8 cellular contexts compared by ENCODE assay signal in the genomic region with DNA sequence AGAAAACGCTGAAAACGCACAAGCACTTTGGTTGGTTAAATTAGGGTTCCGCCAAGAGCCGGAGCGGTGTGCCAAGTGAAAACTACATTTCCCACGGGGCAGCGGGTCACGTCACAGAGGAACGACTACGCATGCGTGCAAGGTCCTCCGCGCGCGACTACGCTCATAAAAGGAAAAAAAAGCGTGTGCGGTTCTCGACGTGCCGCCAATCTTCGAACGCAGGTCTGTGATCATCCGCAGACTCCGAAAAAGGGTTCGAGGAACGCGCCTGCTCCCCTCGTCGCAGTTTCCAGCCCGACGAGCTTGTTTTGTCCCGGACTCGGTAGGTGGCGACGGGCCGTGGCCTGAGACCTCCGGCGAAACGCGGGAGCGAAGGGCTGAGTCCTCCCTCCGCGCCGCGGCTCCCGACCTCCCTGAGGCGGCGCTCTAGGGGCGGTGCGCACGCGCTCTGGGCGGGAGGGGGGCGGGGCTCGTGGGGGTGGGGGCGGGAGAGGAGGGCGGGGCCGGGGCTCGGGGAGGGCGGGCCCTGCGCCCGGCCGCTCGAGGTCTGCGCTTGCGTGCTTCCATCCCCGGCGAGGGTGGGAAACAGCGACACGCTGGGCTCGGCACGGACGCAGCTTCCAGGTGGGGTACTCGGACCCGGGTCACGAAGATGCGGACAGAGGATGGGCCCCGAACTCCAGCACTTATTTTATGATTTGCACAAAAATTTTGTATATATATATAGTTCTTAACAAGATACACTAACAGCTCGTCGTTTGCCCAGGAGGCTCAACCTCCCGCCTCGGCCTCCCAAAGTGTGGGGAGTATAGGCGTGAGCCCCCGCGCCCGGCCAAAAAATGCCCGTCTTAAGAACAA. TPM values are rescaled to one million over a fixed set of nuclear protein-coding genes. Genes with fewer than 3 reads are reported as not detected.
DNase-seq lines count a peak whose midpoint lies in the region; TF ChIP-seq lines count a peak whose summit lies in the region.

A gene (plus strand): TSS at position 145 of the 858 bp plus-strand sequence. CDS start 27,150 bp downstream, outside the sequence.

- H3K9me2 ChIP-seq in neural cell (ENCODE audit: insufficient read depth, low read length) = no peaks in the 10 kb centered on the region

- WGBS in stomach, 5 donors = 1 to 2% (median 1%) methylated on average over 61 to 84 of the region's 88 CpGs

- TF ChIP-seq EP300 in neural cell (conservative IDR thresholded peaks at IDR 0.05; ENCODE audit: poor library complexity, severe bottlenecking) (peak; percentile 83), stomach (IDR thresholded peaks at IDR 0.05) (no peak)

- H3K27ac ChIP-seq in neural cell (ENCODE audit: low read length) (peak within 1 kb of the TSS; percentile 98), stomach (peak within 1 kb of the TSS; percentile 93 to 99 (median 98))

- TF ChIP-seq RAD21 in neural cell (conservative IDR thresholded peaks at IDR 0.05) = peak; percentile 66

- peaks cover 16 to 52% (median 33%) of the 10 kb centered on the region in 4 donors for H3K4me1 ChIP-seq in stomach

- peak; percentile 75 for TF ChIP-seq CTCF in neural cell (IDR thresholded peaks at IDR 0.05; ENCODE audit: poor library complexity, severe bottlenecking)
- TF ChIP-seq CTCF in stomach (IDR thresholded peaks at IDR 0.05) = peak in 2 of 7 experiments; percentile 31 to 54

- H4K20me1 ChIP-seq in neural cell (ENCODE audit: insufficient read depth) = no peaks in the 10 kb centered on the region

- TF ChIP-seq POLR2A in stomach (IDR thresholded peaks at IDR 0.05) = peak in 2 of 4 donors; percentile 60 to 83

- in situ Hi-C loops in G401 (cut with HindIII; ENCODE audit: low sequenced_read_pairs) = no loop called here

- H3K36me3 ChIP-seq in H7 (replicated peaks; ENCODE audit: control insufficient read depth, insufficient read depth, low read length) = no peaks in the 10 kb centered on the region; the same call in 1 of the 2 replicates
- no peaks in the 10 kb centered on the region for H3K36me3 ChIP-seq in neural cell (ENCODE audit: insufficient read depth, low read length)
- peaks cover 2 to 26% (median 23%) of the 10 kb centered on the region in 4 donors for H3K36me3 ChIP-seq in stomach

- H3K79me2 ChIP-seq in neural cell (replicated peaks; ENCODE audit: insufficient read depth, low read length) = peaks cover 5% of the 10 kb centered on the region

- DNase-seq in G401 (ENCODE audit: low spot score) = peak; percentile 91
- peak; percentile 99 for DNase-seq in H7
- peak; percentile 86 for DNase-seq in M059J (ENCODE audit: low read depth)
- peak; percentile 91 for DNase-seq in SHP77 treated with DMSO at 0.1 percent for 48 hours (lab: John Stamatoyannopoulos, UW)
- DNase-seq in activated effector memory CD4-positive, alpha-beta T cell treated with anti-CD3 and anti-CD28 coated beads, Interleukin-2, amount 50 U/mL, for 16 hours = peak; percentile 97
- DNase-seq in fibroblast of the conjunctiva (ENCODE audit: low read depth) = peak; percentile 91
- peak; percentile 95 for DNase-seq in stomach

- no peaks in the 10 kb centered on the region for H3F3A ChIP-seq in neural cell (ENCODE audit: insufficient read depth, low read length, poor library complexity, severe bottlenecking)

- H3K27me3 ChIP-seq in H7 (ENCODE audit: control insufficient read depth, insufficient read depth, low read length) = no peaks in the 10 kb centered on the region
- no peaks in the 10 kb centered on the region for H3K27me3 ChIP-seq in neural cell (ENCODE audit: insufficient read depth, low read depth, low read length)
- no peaks in the 10 kb centered on the region for H3K27me3 ChIP-seq in stomach

- H3K9me3 ChIP-seq in neural cell (ENCODE audit: low read length) (no peaks in the 10 kb centered on the region), stomach (no peaks in the 10 kb centered on the region)

- H3K4me2 ChIP-seq in neural cell (ENCODE audit: low read length) = peak within 1 kb of the TSS; percentile 21

- intact Hi-C loops in stomach (cut with DNase I; ENCODE audit: low total_unique reads) = no loop called here

- H3K9ac ChIP-seq in neural cell (ENCODE audit: low read length) = peak within 1 kb of the TSS; percentile 94

- peak within 1 kb of the TSS; percentile 85 for H2AFZ ChIP-seq in neural cell (ENCODE audit: low read depth, low read length)

- H3K4me3 ChIP-seq in H7 (ENCODE audit: insufficient read depth, low read depth, low read length) = peak within 1 kb of the TSS; percentile 83
- peak within 1 kb of the TSS; percentile 82 for H3K4me3 ChIP-seq in neural cell (ENCODE audit: low read length)
- H3K4me3 ChIP-seq in stomach = peak within 1 kb of the TSS; percentile 59 to 70 (median 62)

TF ChIP-seq in neural cell, 6 proteins besides CTCF, POLR2A, EP300 and RAD21:
- TF ChIP-seq MXI1 (conservative IDR thresholded peaks at IDR 0.05; ENCODE audit: poor library complexity, severe bottlenecking) (peak; percentile 96), POLR2AphosphoS5 (IDR thresholded peaks at IDR 0.05) (peak; percentile 100), TAF1 (IDR thresholded peaks at IDR 0.05; ENCODE audit: low read depth) (peak; percentile 90), SMC3 (conservative IDR thresholded peaks at IDR 0.05; ENCODE audit: poor library complexity) (peak; percentile 69), EZH2 (IDR thresholded peaks at IDR 0.05; ENCODE audit: borderline replicate concordance, insufficient read depth, low read length, poor library complexity, severe bottlenecking) (no peak)
- TF ChIP-seq, protein P1, sequence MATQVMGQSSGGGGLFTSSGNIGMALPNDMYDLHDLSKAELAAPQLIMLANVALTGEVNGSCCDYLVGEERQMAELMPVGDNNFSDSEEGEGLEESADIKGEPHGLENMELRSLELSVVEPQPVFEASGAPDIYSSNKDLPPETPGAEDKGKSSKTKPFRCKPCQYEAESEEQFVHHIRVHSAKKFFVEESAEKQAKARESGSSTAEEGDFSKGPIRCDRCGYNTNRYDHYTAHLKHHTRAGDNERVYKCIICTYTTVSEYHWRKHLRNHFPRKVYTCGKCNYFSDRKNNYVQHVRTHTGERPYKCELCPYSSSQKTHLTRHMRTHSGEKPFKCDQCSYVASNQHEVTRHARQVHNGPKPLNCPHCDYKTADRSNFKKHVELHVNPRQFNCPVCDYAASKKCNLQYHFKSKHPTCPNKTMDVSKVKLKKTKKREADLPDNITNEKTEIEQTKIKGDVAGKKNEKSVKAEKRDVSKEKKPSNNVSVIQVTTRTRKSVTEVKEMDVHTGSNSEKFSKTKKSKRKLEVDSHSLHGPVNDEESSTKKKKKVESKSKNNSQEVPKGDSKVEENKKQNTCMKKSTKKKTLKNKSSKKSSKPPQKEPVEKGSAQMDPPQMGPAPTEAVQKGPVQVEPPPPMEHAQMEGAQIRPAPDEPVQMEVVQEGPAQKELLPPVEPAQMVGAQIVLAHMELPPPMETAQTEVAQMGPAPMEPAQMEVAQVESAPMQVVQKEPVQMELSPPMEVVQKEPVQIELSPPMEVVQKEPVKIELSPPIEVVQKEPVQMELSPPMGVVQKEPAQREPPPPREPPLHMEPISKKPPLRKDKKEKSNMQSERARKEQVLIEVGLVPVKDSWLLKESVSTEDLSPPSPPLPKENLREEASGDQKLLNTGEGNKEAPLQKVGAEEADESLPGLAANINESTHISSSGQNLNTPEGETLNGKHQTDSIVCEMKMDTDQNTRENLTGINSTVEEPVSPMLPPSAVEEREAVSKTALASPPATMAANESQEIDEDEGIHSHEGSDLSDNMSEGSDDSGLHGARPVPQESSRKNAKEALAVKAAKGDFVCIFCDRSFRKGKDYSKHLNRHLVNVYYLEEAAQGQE (IDR thresholded peaks at IDR 0.05; ENCODE audit: borderline replicate concordance) = peak; percentile 90
TF ChIP-seq in neural cell: peak in this region for 5.

RNA-seq across cellular contexts. Expression of the gene that starts here (rescaled TPM):
- total RNA-seq in G401 (2014; rRNA removed; shearing (Covaris generic)) = 14.6 and 19.3 TPM in 2 replicates
- total RNA-seq in H7 (2014; rRNA removed; shearing (Covaris generic)) = 21.8 and 22.7 TPM in 2 replicates
- 16.5 and 16.7 TPM in 2 replicates for total RNA-seq in M059J (2014; rRNA removed; shearing (Covaris generic))
- polyA plus RNA-seq in neural cell = 25.5 and 32.8 TPM in 2 replicates
- polyA minus RNA-seq in neural cell = 26.1 and 27.4 TPM in 2 replicates
- 100 to 1,000 TPM in 1 of 5 donors, 10 to 100 TPM in 2, 1 to 10 TPM in 2; 4.3 to 115 (median 12.9) TPM for total RNA-seq in stomach
- polyA plus RNA-seq in stomach = 10 to 100 TPM; 32.2 to 52.5 (median 33.7) TPM

Comparison
In these comparisons a context has a peak if more than half of its experiments do, and no peak if none do; other contexts are left out.
1. Peak in every context shown above with its lines: DNase-seq, H3K4me3 ChIP-seq and H3K27ac ChIP-seq.